ENCODE assay signal across 8 cellular contexts in the genomic region with DNA sequence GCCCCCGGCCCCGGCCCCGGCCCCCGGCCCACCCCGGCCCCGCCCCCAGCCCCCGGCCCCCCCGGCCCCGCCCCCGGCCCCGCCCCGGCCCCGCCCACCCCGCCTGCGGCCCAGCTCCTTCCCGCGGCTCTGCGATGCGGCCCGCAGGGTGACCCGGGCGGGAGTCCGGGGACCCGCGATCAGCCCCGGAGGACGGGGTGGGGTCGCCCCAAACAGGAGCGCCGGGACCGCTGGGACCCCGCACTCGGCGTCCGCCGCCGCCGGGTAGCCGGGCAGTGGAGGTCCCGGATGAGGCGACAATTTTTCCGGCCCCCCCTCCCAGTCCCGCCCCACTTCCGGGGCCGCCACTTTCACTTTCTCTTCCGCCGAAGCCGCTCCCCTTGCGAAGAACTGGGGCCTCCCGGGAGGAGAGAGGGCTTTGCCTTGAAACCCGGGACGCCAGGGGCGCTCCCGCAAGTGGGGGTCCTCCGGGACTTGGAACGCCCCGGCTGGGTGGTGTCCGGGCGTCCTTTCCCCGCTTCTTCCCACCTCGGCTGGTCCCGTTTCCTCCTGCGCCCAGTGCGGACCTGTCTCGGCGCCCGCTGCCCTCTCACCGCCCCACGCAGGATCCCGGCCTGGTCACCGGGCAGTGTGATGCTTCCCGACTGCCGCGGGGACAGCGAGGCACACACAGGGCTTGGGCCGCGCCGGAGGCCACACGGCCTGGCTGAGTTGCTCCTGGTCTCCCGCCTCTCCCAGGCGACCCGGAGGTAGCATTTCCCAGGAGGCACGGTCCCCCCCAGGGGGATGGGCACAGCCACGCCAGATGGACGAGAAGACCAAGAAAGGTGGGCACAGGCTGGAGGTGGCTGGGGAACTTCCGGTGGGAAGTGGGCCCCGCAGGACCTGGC. TPM values are rescaled to one million over a fixed set of nuclear protein-coding genes. Genes with fewer than 3 reads are reported as not detected.
DNase-seq lines count a peak whose midpoint lies in the region; ATAC-seq, FAIRE-seq and TF ChIP-seq lines count a peak whose summit lies in the region.

A gene (plus strand): TSS at position 347 of the 890 bp plus-strand sequence. CDS start 459 bp downstream, at position 806.

- no peak for TF ChIP-seq CTCF in VCaP (conservative IDR thresholded peaks at IDR 0.05)

- no peaks in the 10 kb centered on the region for H3K9me3 ChIP-seq in small intestine (ENCODE audit: control insufficient read depth, low read depth)

- peak; percentile 64 for TF ChIP-seq POLR2A in GM18526 (IDR thresholded peaks at IDR 0.05; ENCODE audit: extremely low read depth, insufficient read length)

- DNase-seq in A172 (ENCODE audit: low spot score): peak; percentile 74
- DNase-seq in NCI-H2107 treated with DMSO at 0.1 percent for 48 hours (lab: John Stamatoyannopoulos, UW; ENCODE audit: unreplicated experiment): peak; percentile 25
- DNase-seq in T47D (ENCODE audit: low read depth in 1 of 2, low spot score in 1 of 2): peak; percentile 88 to 94
- peak; percentile 98 for DNase-seq in iPS-NIHi11 (ENCODE audit: low spot score)
- peak; percentile 87 for DNase-seq in small intestine

- peak within 1 kb of the TSS; percentile 94 to 96 for H3K4me3 ChIP-seq in small intestine (ENCODE audit: low read depth in 1 of 2, low read length in 2 of 2)

- H3K4me1 ChIP-seq in small intestine (ENCODE audit: control insufficient read depth in 2 of 2, insufficient read depth in 1 of 2, low read depth in 1 of 2, low read length in 1 of 2): peaks cover 5 to 12% of the 10 kb centered on the region in 2 donors

- H3K27ac ChIP-seq in VCaP (peak within 1 kb of the TSS; percentile 97), small intestine (ENCODE audit: low read depth in 1 of 2, low read length in 1 of 2) (peak within 1 kb of the TSS; percentile 85 to 97)

- WGBS in small intestine, 3 donors: 0 to 1% (median 0%) methylated on average over 37 to 80 of the region's 87 CpGs

- H3K27me3 ChIP-seq in small intestine (ENCODE audit: control insufficient read depth in 2 of 2, insufficient read depth in 2 of 2, low read length in 2 of 2): no peaks in the 10 kb centered on the region

- peaks cover 0 to 2% of the 10 kb centered on the region in 2 donors for H3K36me3 ChIP-seq in small intestine (ENCODE audit: control insufficient read depth in 2 of 2, insufficient read depth in 2 of 2, low read length in 2 of 2)

- in situ Hi-C loops in T47D (cut with HindIII; ENCODE audit: low pct_unique_long_range_greater_than_20kb, low sequenced_read_pairs): no loop called here

- ATAC-seq in HG03060 (IDR thresholded peaks at IDR 0.05; ENCODE audit: low read depth, unreplicated experiment): peak; percentile 36

- no peak for FAIRE-seq in small intestine (lab: Jason Lieb, UNC)

RNA-seq across cellular contexts. Expression of the gene that starts here (rescaled TPM):
- 101 and 129 TPM in 2 replicates for total RNA-seq in A172 (2014; rRNA removed; shearing (Covaris generic))
- polyA plus RNA-seq in small intestine: 100 to 1,000 TPM; 148 to 176 (median 169) TPM

Comparison
In these comparisons a context has a peak if more than half of its experiments do, and no peak if none do; other contexts are left out.
1. Peak in every context shown above with its lines: DNase-seq, ATAC-seq, H3K4me3 ChIP-seq and H3K27ac ChIP-seq.
2. DNase-seq: peak in every context shown above with its lines; median percentile 98 in iPS-NIHi11; 91 in T47D; 87 in small intestine; 74 in A172; 25 in NCI-H2107 treated with DMSO at 0.1 percent for 48 hours.